Comparison of ENCODE assay signal across 8 cellular contexts in the genomic region with DNA sequence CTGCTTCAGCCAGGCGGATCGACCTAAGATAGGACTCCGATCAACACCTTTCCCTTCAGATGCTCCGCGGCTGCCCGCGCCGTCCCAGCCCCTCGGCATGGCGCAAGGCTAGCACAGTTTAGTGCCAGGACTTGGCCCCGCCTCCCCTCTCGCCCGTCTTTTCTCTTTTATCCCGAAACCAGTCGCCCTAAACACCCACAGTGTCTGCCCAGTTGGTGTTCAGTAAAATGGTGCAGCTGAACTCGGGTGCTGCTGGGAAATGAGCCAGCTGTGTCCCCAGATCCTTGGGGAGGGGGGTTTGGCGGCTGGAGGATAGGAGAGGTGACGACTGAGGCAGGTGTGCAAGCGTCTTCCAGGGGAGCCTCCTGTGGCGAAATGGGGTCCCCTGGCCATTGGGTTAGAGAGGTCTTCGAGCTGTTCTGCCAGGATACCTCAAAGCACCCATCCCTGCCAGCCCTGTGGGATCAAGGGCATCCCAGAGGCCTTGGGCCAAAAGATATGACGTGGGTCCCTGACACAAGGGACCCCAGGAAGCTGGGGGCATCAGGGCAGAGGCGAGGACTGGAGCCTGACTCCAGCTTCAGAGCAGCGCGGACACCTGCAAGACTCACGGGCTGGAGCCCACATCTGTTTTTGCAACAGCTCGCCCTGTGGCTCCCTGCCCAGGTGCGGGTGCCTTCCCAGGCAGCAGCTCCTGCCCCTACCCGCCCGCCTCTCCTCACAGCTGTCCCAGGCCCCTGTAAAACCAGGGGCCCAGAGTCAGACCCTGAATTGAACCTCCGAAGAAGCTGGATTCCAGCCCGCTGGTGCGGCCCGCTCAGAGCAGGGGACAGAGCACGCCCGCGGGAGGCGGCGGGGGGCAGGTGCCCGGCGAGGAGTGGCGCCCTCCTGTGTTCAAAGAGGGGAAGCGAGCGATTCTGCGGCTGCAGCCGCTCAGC.
A peak's percentile ranks its signal among the peaks of the same experiment; 100 is the strongest.
DNase-seq lines count a peak whose midpoint lies in the region; ATAC-seq and TF ChIP-seq lines count a peak whose summit lies in the region.

No MANE protein-coding gene starts in this region.

- no peaks in the 10 kb centered on the region for H3K79me2 ChIP-seq in osteoblast (ENCODE audit: insufficient read depth, low read length)

- no peaks in the 10 kb centered on the region for H3K9me3 ChIP-seq in osteoblast (ENCODE audit: low read depth, low read length)
- H3K9me3 ChIP-seq in thoracic aorta, result no peaks in the 10 kb centered on the region

- H3K27me3 ChIP-seq in foreskin keratinocyte (peaks cover 44% of the 10 kb centered on the region), osteoblast (ENCODE audit: insufficient read depth, low read length) (peaks cover 29% of the 10 kb centered on the region), thoracic aorta (replicated peaks; ENCODE audit: insufficient read depth) (no peaks in the 10 kb centered on the region)

- TF ChIP-seq CTCF in foreskin keratinocyte (conservative IDR thresholded peaks at IDR 0.05) (peak; percentile 84), osteoblast (IDR thresholded peaks at IDR 0.05; ENCODE audit: extremely low read depth, low read depth, low read length) (peak; percentile 80), thoracic aorta (IDR thresholded peaks at IDR 0.05) (peak; percentile 74)

- H2AFZ ChIP-seq in osteoblast (ENCODE audit: low read length), result peak overlapping the region; percentile 37

- peak; percentile 58 for ATAC-seq in HG03521 (IDR thresholded peaks at IDR 0.05; ENCODE audit: unreplicated experiment)
- peak; percentile 90 for ATAC-seq in foreskin keratinocyte
- ATAC-seq in thoracic aorta (ENCODE audit: insufficient number of reproducible peaks, low FRiP score, low read depth), result no peak

- peak overlapping the region; percentile 70 for H3K4me2 ChIP-seq in osteoblast (ENCODE audit: insufficient read depth, low read length)

- peak overlapping the region; percentile 47 for H3K4me3 ChIP-seq in osteoblast (ENCODE audit: insufficient read depth, low read length)
- H3K4me3 ChIP-seq in thoracic aorta, result peak overlapping the region; percentile 68

- H4K20me1 ChIP-seq in osteoblast (ENCODE audit: insufficient read depth, low read length), result no peaks in the 10 kb centered on the region

- no peak overlapping the region for H3K27ac ChIP-seq in foreskin keratinocyte
- no peak overlapping the region for H3K27ac ChIP-seq in osteoblast (ENCODE audit: low read depth, low read length)
- H3K27ac ChIP-seq in thoracic aorta, result no peak overlapping the region

- H3K4me1 ChIP-seq in foreskin keratinocyte (no peaks in the 10 kb centered on the region), osteoblast (ENCODE audit: insufficient read depth, low read length) (peaks cover 16% of the 10 kb centered on the region), thoracic aorta (ENCODE audit: control insufficient read depth in 1 of 2, low read depth in 2 of 2) (peaks cover 13 to 16% of the 10 kb centered on the region in 2 donors)

- DNase-seq in NCI-H1417 (lab: John Stamatoyannopoulos, UW), result peak; percentile 58 to 75 (median 58)
- no peak for DNase-seq in NCI-H1417 treated with DMSO at 0.1 percent for 48 hours (lab: John Stamatoyannopoulos, UW)
- DNase-seq in RPMI7951 (ENCODE audit: low read depth), result peak; percentile 13
- DNase-seq in activated T-helper 1 cell treated with anti-CD3 and anti-CD28 coated beads, Interleukin-2, amount 50 U/mL, for 16 hours (ENCODE audit: low read depth in 1 of 2, low spot score in 1 of 2), result peak; percentile 39 to 47
- peak; percentile 16 to 47 for DNase-seq in foreskin keratinocyte
- peak; percentile 93 for DNase-seq in osteoblast (ENCODE audit: insufficient read length, low spot score, missing footprints)
- no peak for DNase-seq in thoracic aorta (ENCODE audit: low spot score)

- H3K36me3 ChIP-seq in osteoblast (ENCODE audit: insufficient read depth, low read length) (no peaks in the 10 kb centered on the region), thoracic aorta (no peaks in the 10 kb centered on the region)

Comparison
In these comparisons a context has a peak if more than half of its experiments do, and no peak if none do; other contexts are left out.
1. DNase-seq: peak in NCI-H1417 (3 of 3), RPMI7951 (single experiment), activated T-helper 1 cell treated with anti-CD3 and anti-CD28 coated beads, Interleukin-2, amount 50 U/mL, for 16 hours (2 of 2), foreskin keratinocyte (2 of 2) and osteoblast (single experiment); none in NCI-H1417 treated with DMSO at 0.1 percent for 48 hours (single experiment) and thoracic aorta (single experiment).
2. Peak in every context shown above with its lines, with median percentiles within 50 percentile points of each other: CTCF ChIP-seq.